In the genomic region with DNA sequence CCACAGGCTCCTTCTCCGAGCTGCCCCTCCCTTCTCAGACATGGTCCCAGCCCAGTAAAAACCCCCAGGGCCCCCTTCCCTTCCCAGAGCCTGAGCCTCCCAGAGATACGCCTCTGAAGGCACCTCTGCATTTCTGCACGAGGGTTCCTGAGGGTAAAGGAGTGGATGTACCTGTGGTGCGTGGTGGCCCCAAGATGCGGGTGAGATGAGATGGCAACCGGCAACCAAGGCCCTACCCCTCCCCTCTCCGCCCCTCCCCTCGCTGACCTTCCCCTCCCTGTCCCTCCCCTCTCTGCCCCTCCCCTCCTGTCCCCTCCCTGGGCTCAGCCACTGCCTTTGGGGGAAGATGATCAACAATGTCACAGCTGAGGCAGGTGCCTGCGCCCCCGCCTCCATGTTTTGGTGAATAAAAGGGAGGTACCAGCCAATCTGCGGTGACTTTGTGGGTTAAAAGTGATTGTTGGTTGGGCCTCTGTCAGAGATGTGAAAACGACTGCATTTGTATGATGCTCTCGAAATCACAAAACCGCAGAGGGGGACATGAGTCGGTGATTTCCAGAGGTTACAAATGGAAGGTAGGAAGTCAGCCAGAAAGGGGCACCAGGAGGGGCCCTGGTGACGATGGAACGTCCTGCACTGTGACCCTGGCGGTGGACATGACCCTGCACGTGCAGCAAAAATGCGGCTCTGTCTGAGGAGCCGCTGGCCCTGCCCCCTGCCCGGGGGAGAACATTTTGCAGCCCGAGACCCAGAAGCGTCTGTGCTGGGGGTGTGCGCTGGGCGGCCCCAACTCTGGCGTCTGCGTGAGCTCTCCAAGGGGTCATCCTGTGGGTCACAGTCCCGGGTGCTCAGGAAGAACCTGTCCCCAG, we compare ENCODE assay signal across 3 cellular contexts.
TF ChIP-seq lines count a peak whose summit lies in the region.

No MANE protein-coding gene starts in this region.

TF ChIP-seq in SK-N-SH, 30 proteins besides CTCF, POLR2A, EP300 and RAD21:
- TF ChIP-seq, protein P1, sequence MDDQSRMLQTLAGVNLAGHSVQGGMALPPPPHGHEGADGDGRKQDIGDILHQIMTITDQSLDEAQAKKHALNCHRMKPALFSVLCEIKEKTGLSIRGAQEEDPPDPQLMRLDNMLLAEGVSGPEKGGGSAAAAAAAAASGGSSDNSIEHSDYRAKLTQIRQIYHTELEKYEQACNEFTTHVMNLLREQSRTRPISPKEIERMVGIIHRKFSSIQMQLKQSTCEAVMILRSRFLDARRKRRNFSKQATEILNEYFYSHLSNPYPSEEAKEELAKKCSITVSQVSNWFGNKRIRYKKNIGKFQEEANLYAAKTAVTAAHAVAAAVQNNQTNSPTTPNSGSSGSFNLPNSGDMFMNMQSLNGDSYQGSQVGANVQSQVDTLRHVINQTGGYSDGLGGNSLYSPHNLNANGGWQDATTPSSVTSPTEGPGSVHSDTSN (IDR thresholded peaks at IDR 0.05) = no peak
- TF ChIP-seq GATA2 (CRISPR knock-in tag; IDR thresholded peaks at IDR 0.05) = no peak

TF ChIP-seq in SK-N-SH treated with all-trans-retinoic acid at 6 μM for 48 hours, 23 proteins besides CTCF, POLR2A, EP300 and RAD21:
- TF ChIP-seq, protein P2, sequence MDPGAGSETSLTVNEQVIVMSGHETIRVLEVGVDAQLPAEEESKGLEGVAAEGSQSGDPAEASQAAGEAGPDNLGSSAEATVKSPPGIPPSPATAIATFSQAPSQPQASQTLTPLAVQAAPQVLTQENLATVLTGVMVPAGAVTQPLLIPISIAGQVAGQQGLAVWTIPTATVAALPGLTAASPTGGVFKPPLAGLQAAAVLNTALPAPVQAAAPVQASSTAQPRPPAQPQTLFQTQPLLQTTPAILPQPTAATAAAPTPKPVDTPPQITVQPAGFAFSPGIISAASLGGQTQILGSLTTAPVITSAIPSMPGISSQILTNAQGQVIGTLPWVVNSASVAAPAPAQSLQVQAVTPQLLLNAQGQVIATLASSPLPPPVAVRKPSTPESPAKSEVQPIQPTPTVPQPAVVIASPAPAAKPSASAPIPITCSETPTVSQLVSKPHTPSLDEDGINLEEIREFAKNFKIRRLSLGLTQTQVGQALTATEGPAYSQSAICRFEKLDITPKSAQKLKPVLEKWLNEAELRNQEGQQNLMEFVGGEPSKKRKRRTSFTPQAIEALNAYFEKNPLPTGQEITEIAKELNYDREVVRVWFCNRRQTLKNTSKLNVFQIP (CRISPR knock-in tag; IDR thresholded peaks at IDR 0.05; ENCODE audit: borderline replicate concordance, low read depth) = no peak
- TF ChIP-seq ZNF8 (CRISPR knock-in tag; IDR thresholded peaks at IDR 0.05) (no peak), GLIS3 (CRISPR knock-in tag; IDR thresholded peaks at IDR 0.05) (no peak), TOX (CRISPR knock-in tag; IDR thresholded peaks at IDR 0.05; ENCODE audit: borderline replicate concordance) (no peak), ARNTL (CRISPR knock-in tag; IDR thresholded peaks at IDR 0.05; ENCODE audit: borderline replicate concordance, low read depth) (no peak), CSDC2 (CRISPR knock-in tag; IDR thresholded peaks at IDR 0.05) (no peak), ZFP30 (CRISPR knock-in tag; IDR thresholded peaks at IDR 0.05) (no peak), TCF4 (CRISPR knock-in tag; IDR thresholded peaks at IDR 0.05; ENCODE audit: borderline replicate concordance) (no peak), BACH2 (CRISPR knock-in tag; IDR thresholded peaks at IDR 0.05; ENCODE audit: borderline replicate concordance) (no peak)
- TF ChIP-seq, protein P3, sequence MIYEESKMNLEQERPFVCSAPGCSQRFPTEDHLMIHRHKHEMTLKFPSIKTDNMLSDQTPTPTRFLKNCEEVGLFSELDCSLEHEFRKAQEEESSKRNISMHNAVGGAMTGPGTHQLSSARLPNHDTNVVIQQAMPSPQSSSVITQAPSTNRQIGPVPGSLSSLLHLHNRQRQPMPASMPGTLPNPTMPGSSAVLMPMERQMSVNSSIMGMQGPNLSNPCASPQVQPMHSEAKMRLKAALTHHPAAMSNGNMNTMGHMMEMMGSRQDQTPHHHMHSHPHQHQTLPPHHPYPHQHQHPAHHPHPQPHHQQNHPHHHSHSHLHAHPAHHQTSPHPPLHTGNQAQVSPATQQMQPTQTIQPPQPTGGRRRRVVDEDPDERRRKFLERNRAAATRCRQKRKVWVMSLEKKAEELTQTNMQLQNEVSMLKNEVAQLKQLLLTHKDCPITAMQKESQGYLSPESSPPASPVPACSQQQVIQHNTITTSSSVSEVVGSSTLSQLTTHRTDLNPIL (CRISPR knock-in tag; IDR thresholded peaks at IDR 0.05; ENCODE audit: low read depth) = no peak

TF ChIP-seq in HEK293, 187 proteins besides CTCF, POLR2A, EP300 and RAD21 (continued from another document):
- TF ChIP-seq MEIS1 (CRISPR knock-in tag; IDR thresholded peaks at IDR 0.05; ENCODE audit: borderline replicate concordance) = no peak
- TF ChIP-seq KLF1 (tag by site-specific recombination; IDR thresholded peaks at IDR 0.05) = 0 out of 2 replicates have a peak, but pooled peaks have one; percentile 24
